32 cellular contexts compared by ENCODE assay signal in genomic region chr11:1167256-1167655, GRCh38. TPM values are rescaled to one million over a fixed set of nuclear protein-coding genes. Genes with fewer than 3 reads are reported as not detected.
"Had no signal": no experiment of that assay in that cellular context is flagged by ENCODE, and none has a peak within 500 bp of the region (broad histone marks: within the 10 kb centered on the region; RNA-seq: fewer than 3 reads in every experiment).

No MANE protein-coding gene starts in this region.

- H3K27ac ChIP-seq: ascending aorta, cardiac muscle cell, colonic mucosa, gastrocnemius medialis, hepatocyte, lower lobe of right lung, parathyroid adenoma, right atrium auricular region, spleen, thoracic aorta had no signal

- H3K27me3 ChIP-seq: ascending aorta, cardiac muscle cell, colonic mucosa, hepatocyte, right atrium auricular region had no signal

- H3K9ac ChIP-seq: parathyroid adenoma had no signal

- H3K4me2 ChIP-seq: hepatocyte had no signal

- H3K27me3 Mint-ChIP-seq: activated naive CD4-positive, alpha-beta T cell treated with anti-CD3 and anti-CD28 coated beads, Interleukin-2, amount 10 ng/mL, durations not matched to agents 7 days and 5 days; activated naive CD8-positive, alpha-beta T cell treated with anti-CD3 and anti-CD28 coated beads, Interleukin-2, amount 10 ng/mL, durations not matched to agents 7 days and 5 days had no signal

- H3K9me3 ChIP-seq: ascending aorta, colonic mucosa, gastrocnemius medialis, lower lobe of right lung, right atrium auricular region, thoracic aorta had no signal

- H3K36me3 Mint-ChIP-seq: activated naive CD4-positive, alpha-beta T cell treated with anti-CD3 and anti-CD28 coated beads, Interleukin-2, amount 10 ng/mL, durations not matched to agents 7 days and 5 days; brain; naive thymus-derived CD8-positive, alpha-beta T cell had no signal

- H2AFZ ChIP-seq: hepatocyte, parathyroid adenoma had no signal

- DNase-seq: activated CD4-positive, alpha-beta T cell treated with anti-CD3 and anti-CD28 coated beads for 1 hour; activated CD8-positive, alpha-beta T cell treated with anti-CD3 and anti-CD28 coated beads, Interleukin-2, amount 10 ng/mL, durations not matched to agents 7 days and 5 days; activated gamma-delta T cell; activated naive CD4-positive, alpha-beta T cell treated with anti-CD3 and anti-CD28 coated beads, Interleukin-2, amount 10 ng/mL, durations not matched to agents 7 days and 5 days; activated naive CD8-positive, alpha-beta T cell treated with anti-CD3 and anti-CD28 coated beads, Interleukin-2, amount 10 ng/mL, durations not matched to agents 7 days and 5 days; cerebellar nuclear complex; colonic mucosa; effector CD8-positive, alpha-beta T cell; erythroblast; gastrocnemius medialis; glutamatergic neuron; mesenchymal stem cell; naive thymus-derived CD8-positive, alpha-beta T cell; occipital lobe; stimulated activated naive CD4-positive, alpha-beta T cell treated with Interleukin-2 at 50 U/mL for 16 hours; T-helper 2 cell; trophoblast cell had no signal

- H3K36me3 ChIP-seq: ascending aorta, cardiac muscle cell, colonic mucosa, gastrocnemius medialis, lower lobe of right lung, right atrium auricular region, spleen, thoracic aorta had no signal

- ATAC-seq: activated CD8-positive, alpha-beta T cell treated with anti-CD3 and anti-CD28 coated beads, Interleukin-2, amount 10 ng/mL, durations not matched to agents 7 days and 5 days; gastrocnemius medialis; naive thymus-derived CD8-positive, alpha-beta T cell; WTC11 had no signal

- H3K4me3 Mint-ChIP-seq: activated CD8-positive, alpha-beta T cell treated with anti-CD3 and anti-CD28 coated beads, Interleukin-2, amount 10 ng/mL, durations not matched to agents 7 days and 5 days; activated naive CD4-positive, alpha-beta T cell treated with anti-CD3 and anti-CD28 coated beads, Interleukin-2, amount 10 ng/mL, durations not matched to agents 7 days and 5 days; activated naive CD8-positive, alpha-beta T cell treated with anti-CD3 and anti-CD28 coated beads, Interleukin-2, amount 10 ng/mL, durations not matched to agents 7 days and 5 days; brain; naive thymus-derived CD8-positive, alpha-beta T cell; neural crest cell; WTC11 had no signal

- H3K27ac Mint-ChIP-seq: activated CD8-positive, alpha-beta T cell treated with anti-CD3 and anti-CD28 coated beads, Interleukin-2, amount 10 ng/mL, durations not matched to agents 7 days and 5 days; activated naive CD4-positive, alpha-beta T cell treated with anti-CD3 and anti-CD28 coated beads, Interleukin-2, amount 10 ng/mL, durations not matched to agents 7 days and 5 days; activated naive CD8-positive, alpha-beta T cell treated with anti-CD3 and anti-CD28 coated beads, Interleukin-2, amount 10 ng/mL, durations not matched to agents 7 days and 5 days; naive thymus-derived CD8-positive, alpha-beta T cell; WTC11 had no signal

- H3K4me3 ChIP-seq: ascending aorta, cardiac muscle cell, colonic mucosa, gastrocnemius medialis, hepatocyte, lower lobe of right lung, right atrium auricular region, spleen, thoracic aorta had no signal

- H3K4me1 ChIP-seq: ascending aorta, colonic mucosa, gastrocnemius medialis, lower lobe of right lung, parathyroid adenoma, right atrium auricular region, spleen had no signal

- H3K4me1 Mint-ChIP-seq: activated naive CD4-positive, alpha-beta T cell treated with anti-CD3 and anti-CD28 coated beads, Interleukin-2, amount 10 ng/mL, durations not matched to agents 7 days and 5 days; brain; naive thymus-derived CD8-positive, alpha-beta T cell; neural crest cell; WTC11 had no signal

RNA-seq across cellular contexts. Expression of gene MUC5AC, which starts 9.5 kb away (rescaled TPM):
- total RNA-seq: activated CD8-positive, alpha-beta T cell treated with anti-CD3 and anti-CD28 coated beads, Interleukin-2, amount 10 ng/mL, durations not matched to agents 7 days and 5 days; activated naive CD8-positive, alpha-beta T cell treated with anti-CD3 and anti-CD28 coated beads, Interleukin-2, amount 10 ng/mL, durations not matched to agents 7 days and 5 days; cardiac muscle cell; dermis microvascular lymphatic vessel endothelial cell; gastrocnemius medialis; kidney epithelial cell; naive thymus-derived CD8-positive, alpha-beta T cell; neural crest cell; occipital lobe; pulmonary artery endothelial cell; right atrium auricular region; spleen; subcutaneous adipose tissue had no signal
- polyA plus RNA-seq: cardiac muscle cell; naive thymus-derived CD8-positive, alpha-beta T cell had no signal

RNA-seq across cellular contexts. Expression of gene MUC5B, which starts 55.6 kb away (rescaled TPM):
- total RNA-seq: activated CD8-positive, alpha-beta T cell treated with anti-CD3 and anti-CD28 coated beads, Interleukin-2, amount 10 ng/mL, durations not matched to agents 7 days and 5 days; activated naive CD8-positive, alpha-beta T cell treated with anti-CD3 and anti-CD28 coated beads, Interleukin-2, amount 10 ng/mL, durations not matched to agents 7 days and 5 days; cardiac muscle cell; dermis microvascular lymphatic vessel endothelial cell; kidney epithelial cell; naive thymus-derived CD8-positive, alpha-beta T cell; occipital lobe; pulmonary artery endothelial cell; right atrium auricular region; subcutaneous adipose tissue; thoracic aorta had no signal
- polyA plus RNA-seq: cardiac muscle cell; naive thymus-derived CD8-positive, alpha-beta T cell had no signal
